1 cellular context compared by ENCODE assay signal in genomic region chr20:433300-433975, GRCh38.
TF ChIP-seq lines count a peak whose summit lies in the region.

No MANE protein-coding gene starts in this region.

TF ChIP-seq in GM23338, 12 proteins besides CTCF, POLR2A, EP300 and RAD21 (continued from another document):
- TF ChIP-seq ZNF462 (CRISPR knock-in tag; IDR thresholded peaks at IDR 0.05) (no peak), ZNF114 (CRISPR knock-in tag; IDR thresholded peaks at IDR 0.05) (no peak), REST (IDR thresholded peaks at IDR 0.05; ENCODE audit: unreplicated experiment) (no peak)
TF ChIP-seq in GM23338: peak in this region for 0.
